In the genomic region with DNA sequence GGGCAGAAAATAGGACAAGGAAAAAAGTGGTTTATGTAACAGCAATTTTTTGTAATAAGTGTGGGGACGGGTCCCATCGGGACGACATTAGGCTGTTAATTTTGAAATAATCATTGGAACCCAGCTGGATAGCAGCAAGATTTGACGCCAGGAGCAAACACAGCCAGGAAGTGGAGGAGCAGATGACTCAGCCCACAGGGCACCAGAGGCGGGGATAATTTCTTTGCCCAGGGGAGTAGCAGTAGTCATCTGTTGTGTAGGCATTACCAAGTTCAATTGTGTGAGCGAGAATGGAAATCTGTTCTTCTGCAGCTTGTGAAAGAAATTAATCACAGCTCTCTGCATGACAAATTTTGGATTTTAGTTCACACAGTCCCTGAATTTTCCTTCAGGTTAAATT, we compare ENCODE assay signal across 8 cellular contexts. TPM values are rescaled to one million over a fixed set of nuclear protein-coding genes. Genes with fewer than 3 reads are reported as not detected.
DNase-seq lines count a peak whose midpoint lies in the region; ATAC-seq, FAIRE-seq and TF ChIP-seq lines count a peak whose summit lies in the region.

No MANE protein-coding gene starts in this region.

- H3K27ac Mint-ChIP-seq in stimulated activated naive CD8-positive, alpha-beta T cell treated with anti-CD3 and anti-CD28 coated beads, Interleukin-15, amount 100 ng/mL, for 72 hours: peak overlapping the region in 1 of 2 donors; percentile 48
- peak overlapping the region; percentile 81 for H3K27ac Mint-ChIP-seq in endodermal cell
- H3K27ac Mint-ChIP-seq in memory B cell: no peak overlapping the region

- no peak overlapping the region for H3K9ac ChIP-seq in endodermal cell (ENCODE audit: extremely low read depth, low read length, poor library complexity, severe bottlenecking)

- H3K9me3 ChIP-seq in endodermal cell (ENCODE audit: control insufficient read depth, low read length): no peaks in the 10 kb centered on the region

- no peaks in the 10 kb centered on the region for H3K36me3 ChIP-seq in endodermal cell (ENCODE audit: control insufficient read depth, insufficient read depth, low read length)

- WGBS in endodermal cell (ENCODE audit: insufficient coverage in 1 of 2, insufficient read length in 1 of 2), 2 experiments: 47 to 57% methylated on average over 5 to 6 of the region's 6 CpGs

- H3K4me1 Mint-ChIP-seq in stimulated activated naive CD8-positive, alpha-beta T cell treated with anti-CD3 and anti-CD28 coated beads, Interleukin-15, amount 100 ng/mL, for 72 hours: peaks cover 5% of the 10 kb centered on the region
- H3K4me1 Mint-ChIP-seq in endodermal cell (peaks cover 18% of the 10 kb centered on the region), memory B cell (peaks cover 6% of the 10 kb centered on the region)

- H3K27ac ChIP-seq in endodermal cell (ENCODE audit: low read depth, low read length): peak overlapping the region; percentile 74

- H3K4me3 Mint-ChIP-seq in stimulated activated naive CD8-positive, alpha-beta T cell treated with anti-CD3 and anti-CD28 coated beads, Interleukin-15, amount 100 ng/mL, for 72 hours: no peak overlapping the region
- H3K4me3 Mint-ChIP-seq in endodermal cell: no peak overlapping the region
- H3K4me3 Mint-ChIP-seq in memory B cell: no peak overlapping the region

- FAIRE-seq in urothelium cell line (lab: Jason Lieb, UNC): no peak

- H3K9me3 Mint-ChIP-seq in stimulated activated naive CD8-positive, alpha-beta T cell treated with anti-CD3 and anti-CD28 coated beads, Interleukin-15, amount 100 ng/mL, for 72 hours: no peaks in the 10 kb centered on the region
- H3K9me3 Mint-ChIP-seq in endodermal cell (no peaks in the 10 kb centered on the region), memory B cell (no peaks in the 10 kb centered on the region)

- H3K27me3 ChIP-seq in endodermal cell (ENCODE audit: control insufficient read depth, insufficient read depth, low read length, poor library complexity, severe bottlenecking): no peaks in the 10 kb centered on the region

- H3K36me3 Mint-ChIP-seq in endodermal cell (ENCODE audit: low read depth): no peaks in the 10 kb centered on the region
- no peaks in the 10 kb centered on the region for H3K36me3 Mint-ChIP-seq in memory B cell

- H3K4me1 ChIP-seq in endodermal cell (ENCODE audit: control insufficient read depth, insufficient read depth, low read length): no peaks in the 10 kb centered on the region

- TF ChIP-seq CTCF in endodermal cell (conservative IDR thresholded peaks at IDR 0.05): no peak

- H3K27me3 Mint-ChIP-seq in stimulated activated naive CD8-positive, alpha-beta T cell treated with anti-CD3 and anti-CD28 coated beads, Interleukin-15, amount 100 ng/mL, for 72 hours: peaks cover 12% of the 10 kb centered on the region
- no peaks in the 10 kb centered on the region for H3K27me3 Mint-ChIP-seq in endodermal cell (ENCODE audit: insufficient read depth)
- H3K27me3 Mint-ChIP-seq in memory B cell: peaks cover 2% of the 10 kb centered on the region

- DNase-seq in stimulated activated naive CD8-positive, alpha-beta T cell treated with anti-CD3 and anti-CD28 coated beads, Interleukin-15, Interleukin-2, amounts not matched to agents 100 U/mL and 50 U/mL, for 24 hours: peak; percentile 14
- no peak for DNase-seq in stimulated activated naive CD8-positive, alpha-beta T cell treated with anti-CD3 and anti-CD28 coated beads, Interleukin-15, amount 100 ng/mL, for 72 hours
- DNase-seq in NOMO-1 treated with dmso at 0.1 percent for 144 hours (lab: John Stamatoyannopoulos, UW; ENCODE audit: unreplicated experiment) (peak; percentile 58), endodermal cell (peak; percentile 70), memory B cell (ENCODE audit: low spot score in 2 of 2) (no peak), urothelium cell line (ENCODE audit: low spot score) (peak; percentile 88), NCI-H1048 (lab: John Stamatoyannopoulos, UW) (no peak)

- peak; percentile 65 for ATAC-seq in stimulated activated naive CD8-positive, alpha-beta T cell treated with anti-CD3 and anti-CD28 coated beads, Interleukin-15, Interleukin-2, amounts not matched to agents 100 U/mL and 50 U/mL, for 24 hours
- no peak for ATAC-seq in stimulated activated naive CD8-positive, alpha-beta T cell treated with anti-CD3 and anti-CD28 coated beads, Interleukin-15, amount 100 ng/mL, for 72 hours
- peak; percentile 41 for ATAC-seq in memory B cell (ENCODE audit: low read depth)
- no peak for ATAC-seq in GM19324 (IDR thresholded peaks at IDR 0.05; ENCODE audit: low FRiP score, unreplicated experiment)

- no peak overlapping the region for H3K4me3 ChIP-seq in endodermal cell (ENCODE audit: low read length)

RNA-seq across cellular contexts. Expression of a gene that starts 22.6 kb away (rescaled TPM):
- 10 to 100 TPM; 17.0 to 19.6 TPM for total RNA-seq in endodermal cell
- polyA plus RNA-seq in endodermal cell (2013, experiment 1 of 2): 15.3 TPM
- 15.4 TPM for polyA plus RNA-seq in endodermal cell (2013, experiment 2 of 2)

Comparison
In these comparisons a context has a peak if more than half of its experiments do, and no peak if none do; other contexts are left out.
1. ATAC-seq: peak in stimulated activated naive CD8-positive, alpha-beta T cell treated with anti-CD3 and anti-CD28 coated beads, Interleukin-15, Interleukin-2, amounts not matched to agents 100 U/mL and 50 U/mL, for 24 hours (single experiment) and memory B cell (single experiment); none in stimulated activated naive CD8-positive, alpha-beta T cell treated with anti-CD3 and anti-CD28 coated beads, Interleukin-15, amount 100 ng/mL, for 72 hours (single experiment) and GM19324 (single experiment).
2. DNase-seq: peak in stimulated activated naive CD8-positive, alpha-beta T cell treated with anti-CD3 and anti-CD28 coated beads, Interleukin-15, Interleukin-2, amounts not matched to agents 100 U/mL and 50 U/mL, for 24 hours (single experiment), NOMO-1 treated with dmso at 0.1 percent for 144 hours (single experiment), endodermal cell (single experiment) and urothelium cell line (single experiment); none in stimulated activated naive CD8-positive, alpha-beta T cell treated with anti-CD3 and anti-CD28 coated beads, Interleukin-15, amount 100 ng/mL, for 72 hours (0 of 2), memory B cell (0 of 2) and NCI-H1048 (single experiment).